21 cellular contexts compared by ENCODE assay signal in genomic region chr12:67082221-67082620, GRCh38.
"Had no signal": no experiment of that assay in that cellular context is flagged by ENCODE, and none has a peak within 500 bp of the region (broad histone marks: within the 10 kb centered on the region; RNA-seq: fewer than 3 reads in every experiment).

No MANE protein-coding gene starts in this region.

- H3K27ac ChIP-seq: coronary artery, sigmoid colon, tibial artery, WERI-Rb-1 had no signal

- H3K36me3 ChIP-seq: sigmoid colon, tibial artery, WERI-Rb-1 had no signal

- DNase-seq: activated CD4-positive, CD25-positive, alpha-beta regulatory T cell treated with anti-CD3 and anti-CD28 coated beads, Interleukin-2, amount 50 U/mL, for 72 hours; activated effector memory CD4-positive, alpha-beta T cell treated with Interleukin-2 at 50 U/mL for 16 hours; activated T-cell treated with anti-CD3 and anti-CD28 coated beads, Interleukin-2, amount 50 U/mL, for 72 hours; amniotic stem cell; cerebellar nuclear complex; foreskin fibroblast; naive thymus-derived CD8-positive, alpha-beta T cell; retina; sigmoid colon; stimulated activated CD4-positive, alpha-beta T cell treated with anti-CD3 and anti-CD28 coated beads, Interleukin-15, amount 100 ng/mL, for 24 hours; T-cell; tibial artery; WERI-Rb-1 had no signal

- H3K27me3 ChIP-seq: sigmoid colon, tibial artery had no signal

- H3K9me3 Mint-ChIP-seq: activated naive CD4-positive, alpha-beta T cell treated with anti-CD3 and anti-CD28 coated beads, Interleukin-2, amount 50 U/mL, for 72 hours; activated T-cell treated with anti-CD3 and anti-CD28 coated beads, Interleukin-2, amount 50 U/mL, for 72 hours; mesothelial cell of epicardium; naive thymus-derived CD8-positive, alpha-beta T cell; stimulated activated naive CD8-positive, alpha-beta T cell treated with anti-CD3 and anti-CD28 coated beads, Interleukin-15, Interleukin-2, amounts not matched to agents 100 ng/mL and 50 ng/mL, for 24 hours; T-cell had no signal

- H3K27ac Mint-ChIP-seq: activated naive CD4-positive, alpha-beta T cell treated with anti-CD3 and anti-CD28 coated beads, Interleukin-2, amount 50 U/mL, for 72 hours; activated T-cell treated with anti-CD3 and anti-CD28 coated beads, Interleukin-2, amount 50 U/mL, for 72 hours; mesothelial cell of epicardium; naive thymus-derived CD8-positive, alpha-beta T cell; stimulated activated naive CD8-positive, alpha-beta T cell treated with anti-CD3 and anti-CD28 coated beads, Interleukin-15, Interleukin-2, amounts not matched to agents 100 ng/mL and 50 ng/mL, for 24 hours; T-cell had no signal

- H3K9me3 ChIP-seq: sigmoid colon, tibial artery had no signal

- ATAC-seq: activated T-cell treated with anti-CD3 and anti-CD28 coated beads, Interleukin-2, amount 50 U/mL, for 72 hours; left lobe of liver; naive thymus-derived CD8-positive, alpha-beta T cell; SK-N-SH treated with all-trans-retinoic acid at 6 μM for 48 hours; T-cell had no signal

- H3K4me2 ChIP-seq: smooth muscle cell had no signal

- H3K4me1 Mint-ChIP-seq: mesothelial cell of epicardium; naive thymus-derived CD8-positive, alpha-beta T cell; T-cell had no signal

- H3K36me3 Mint-ChIP-seq: activated naive CD4-positive, alpha-beta T cell treated with anti-CD3 and anti-CD28 coated beads, Interleukin-2, amount 50 U/mL, for 72 hours; mesothelial cell of epicardium; naive thymus-derived CD8-positive, alpha-beta T cell; T-cell had no signal

- H3K4me1 ChIP-seq: sigmoid colon, tibial artery had no signal

- H3K4me3 ChIP-seq: coronary artery, sigmoid colon, smooth muscle cell, tibial artery had no signal

- FAIRE-seq: TTC549 had no signal

- H3K4me3 Mint-ChIP-seq: activated T-cell treated with anti-CD3 and anti-CD28 coated beads, Interleukin-2, amount 50 U/mL, for 72 hours; mesothelial cell of epicardium; naive thymus-derived CD8-positive, alpha-beta T cell; stimulated activated naive CD8-positive, alpha-beta T cell treated with anti-CD3 and anti-CD28 coated beads, Interleukin-15, Interleukin-2, amounts not matched to agents 100 ng/mL and 50 ng/mL, for 24 hours; T-cell had no signal
